22 cellular contexts compared by ENCODE assay signal in genomic region chr6:16729744-16730143, GRCh38. TPM values are rescaled to one million over a fixed set of nuclear protein-coding genes. Genes with fewer than 3 reads are reported as not detected.
DNase-seq lines count a peak whose midpoint lies in the region; ATAC-seq and TF ChIP-seq lines count a peak whose summit lies in the region.
"Had no signal": no experiment of that assay in that cellular context is flagged by ENCODE, and none has a peak within 500 bp of the region (broad histone marks: within the 10 kb centered on the region; RNA-seq: fewer than 3 reads in every experiment).

No MANE protein-coding gene starts in this region.

- H3K36me3 ChIP-seq in mammary epithelial cell (ENCODE audit: insufficient read depth, low read length), result no peaks in the 10 kb centered on the region
- H3K36me3 ChIP-seq in KMS-11 (ENCODE audit: insufficient read depth), result no peaks in the 10 kb centered on the region

- H3K4me3 Mint-ChIP-seq in MCF 10A (ENCODE audit: unreplicated experiment), result no peak overlapping the region
- H3K4me3 Mint-ChIP-seq in activated naive CD8-positive, alpha-beta T cell treated with anti-CD3 and anti-CD28 coated beads for 36 hours, result no peak overlapping the region
- H3K4me3 Mint-ChIP-seq in stimulated activated effector memory CD8-positive, alpha-beta T cell treated with anti-CD3 and anti-CD28 coated beads, Interleukin-12 subunit alpha, Interleukin-12 subunit beta, amount 100 ng/mL, for 72 hours, result peak overlapping the region; percentile 35
- H3K4me3 Mint-ChIP-seq: activated naive CD4-positive, alpha-beta T cell treated with anti-CD3 and anti-CD28 coated beads, Interleukin-2, amount 10 ng/mL, durations not matched to agents 7 days and 5 days had no signal

- no peaks in the 10 kb centered on the region for H3K27me3 Mint-ChIP-seq in MCF 10A (ENCODE audit: insufficient read depth, unreplicated experiment)
- H3K27me3 Mint-ChIP-seq in activated naive CD8-positive, alpha-beta T cell treated with anti-CD3 and anti-CD28 coated beads for 36 hours, result no peaks in the 10 kb centered on the region
- H3K27me3 Mint-ChIP-seq: activated naive CD4-positive, alpha-beta T cell treated with anti-CD3 and anti-CD28 coated beads, Interleukin-2, amount 10 ng/mL, durations not matched to agents 7 days and 5 days; progenitor cell of endocrine pancreas had no signal

- H3K27ac Mint-ChIP-seq in MCF 10A (ENCODE audit: low read depth, unreplicated experiment), result peak overlapping the region; percentile 71
- peak overlapping the region; percentile 45 for H3K27ac Mint-ChIP-seq in activated naive CD8-positive, alpha-beta T cell treated with anti-CD3 and anti-CD28 coated beads for 36 hours
- peak overlapping the region; percentile 18 for H3K27ac Mint-ChIP-seq in stimulated activated effector memory CD8-positive, alpha-beta T cell treated with anti-CD3 and anti-CD28 coated beads, Interleukin-12 subunit alpha, Interleukin-12 subunit beta, amount 100 ng/mL, for 72 hours
- H3K27ac Mint-ChIP-seq: progenitor cell of endocrine pancreas had no signal

- H3K9me3 Mint-ChIP-seq in MCF 10A (ENCODE audit: unreplicated experiment), result no peaks in the 10 kb centered on the region
- H3K9me3 Mint-ChIP-seq in activated naive CD8-positive, alpha-beta T cell treated with anti-CD3 and anti-CD28 coated beads for 36 hours, result no peaks in the 10 kb centered on the region
- no peaks in the 10 kb centered on the region for H3K9me3 Mint-ChIP-seq in stimulated activated effector memory CD8-positive, alpha-beta T cell treated with anti-CD3 and anti-CD28 coated beads, Interleukin-12 subunit alpha, Interleukin-12 subunit beta, amount 100 ng/mL, for 72 hours
- H3K9me3 Mint-ChIP-seq: activated naive CD4-positive, alpha-beta T cell treated with anti-CD3 and anti-CD28 coated beads, Interleukin-2, amount 10 ng/mL, durations not matched to agents 7 days and 5 days; immature natural killer cell had no signal

- H3K4me1 Mint-ChIP-seq in MCF 10A (ENCODE audit: insufficient read depth, unreplicated experiment), result peaks cover 23% of the 10 kb centered on the region
- H3K4me1 Mint-ChIP-seq in activated naive CD8-positive, alpha-beta T cell treated with anti-CD3 and anti-CD28 coated beads for 36 hours, result peaks cover 69% of the 10 kb centered on the region
- peaks cover 67% of the 10 kb centered on the region for H3K4me1 Mint-ChIP-seq in stimulated activated effector memory CD8-positive, alpha-beta T cell treated with anti-CD3 and anti-CD28 coated beads, Interleukin-12 subunit alpha, Interleukin-12 subunit beta, amount 100 ng/mL, for 72 hours

- H3K4me1 ChIP-seq in mammary epithelial cell (ENCODE audit: insufficient read depth, low read length) (peaks cover 22% of the 10 kb centered on the region), KMS-11 (ENCODE audit: low read depth, poor library complexity, severe bottlenecking) (peaks cover 52% of the 10 kb centered on the region)

- POLR2A ChIA-PET in MCF 10A (lab: Yijun Ruan, JAX), result interaction anchor here (0.8 to 9.5 kb wide), 7 partner anchors 9 to 47 kb away, joined by 3 to 127 read pairs (median 16); partner anchors contain the start of gene ATXN1

- dilution Hi-C loops in mammary epithelial cell (cut with HindIII; ENCODE audit: low sequenced_read_pairs), result no loop called here

- no peak overlapping the region for H3K4me2 ChIP-seq in mammary epithelial cell (ENCODE audit: insufficient read depth, low read depth, low read length)
- peak overlapping the region; percentile 13; the same call in 1 of the 2 replicates for H3K4me2 ChIP-seq in KMS-11

- in situ Hi-C loops in mammary epithelial cell (cut with MboI; ENCODE audit: low sequenced_read_pairs in 2 of 2), result loop anchor here in 1 of 2 donors (10.0 kb wide), 1 partner anchor 395 kb away; no protein-coding TSS in a partner anchor

- no peak for DNase-seq in MCF 10A (ENCODE audit: unreplicated experiment)
- no peak for DNase-seq in mammary epithelial cell
- no peak for DNase-seq in activated naive CD8-positive, alpha-beta T cell treated with anti-CD3 and anti-CD28 coated beads for 36 hours
- no peak for DNase-seq in stimulated activated effector memory CD8-positive, alpha-beta T cell treated with anti-CD3 and anti-CD28 coated beads, Interleukin-12 subunit alpha, Interleukin-12 subunit beta, amount 100 ng/mL, for 72 hours (ENCODE audit: low spot score in 2 of 2)
- DNase-seq in putamen (ENCODE audit: low spot score), result no peak
- DNase-seq in coronary artery (ENCODE audit: low spot score), result no peak
- DNase-seq in Ammon's horn (ENCODE audit: low spot score), result no peak
- DNase-seq: activated naive CD4-positive, alpha-beta T cell treated with anti-CD3 and anti-CD28 coated beads, Interleukin-2, amount 10 ng/mL, durations not matched to agents 7 days and 5 days; anterior cingulate cortex; central memory CD4-positive, alpha-beta T cell; DMS79; erythroblast; foreskin keratinocyte; H7; left lung; NCI-H2171 treated with DMSO at 0.1 percent for 48 hours; NCI-H524 treated with DMSO at 0.1 percent for 48 hours; stimulated activated CD4-positive, alpha-beta T cell treated with anti-CD3 and anti-CD28 coated beads, Interleukin-1b, Interleukin-23, amount 100 ng/mL, for 48 hours had no signal

- H4K20me1 ChIP-seq in mammary epithelial cell (ENCODE audit: insufficient read depth, low read length) (no peaks in the 10 kb centered on the region), KMS-11 (ENCODE audit: insufficient read depth) (no peaks in the 10 kb centered on the region)

- H3K27ac ChIP-seq in mammary epithelial cell (ENCODE audit: insufficient read depth, low read depth, low read length) (no peak overlapping the region), KMS-11 (no peak overlapping the region), coronary artery (no peak overlapping the region)
- H3K27ac ChIP-seq: foreskin keratinocyte, RWPE1 had no signal

- H3K9me3 ChIP-seq in mammary epithelial cell (replicated peaks; ENCODE audit: insufficient read depth, low read length), result no peaks in the 10 kb centered on the region
- H3K9me3 ChIP-seq: left lung had no signal

- peaks cover 3% of the 10 kb centered on the region for H3K79me2 ChIP-seq in mammary epithelial cell (ENCODE audit: insufficient read depth, low read length)
- peaks cover 16% of the 10 kb centered on the region; the same call in 1 of the 2 replicates for H3K79me2 ChIP-seq in KMS-11 (ENCODE audit: insufficient read depth, low read depth)

- no peak overlapping the region for H3K9ac ChIP-seq in mammary epithelial cell (ENCODE audit: insufficient read depth, low read length)
- no peak overlapping the region for H3K9ac ChIP-seq in KMS-11

- peaks cover 13% of the 10 kb centered on the region for H3K36me3 Mint-ChIP-seq in MCF 10A (ENCODE audit: insufficient read depth, unreplicated experiment)
- H3K36me3 Mint-ChIP-seq in activated naive CD8-positive, alpha-beta T cell treated with anti-CD3 and anti-CD28 coated beads for 36 hours, result peaks cover 50% of the 10 kb centered on the region
- peaks cover 44% of the 10 kb centered on the region for H3K36me3 Mint-ChIP-seq in stimulated activated effector memory CD8-positive, alpha-beta T cell treated with anti-CD3 and anti-CD28 coated beads, Interleukin-12 subunit alpha, Interleukin-12 subunit beta, amount 100 ng/mL, for 72 hours

- 97% methylated on average over 8 of the region's 8 CpGs for WGBS in mammary epithelial cell (ENCODE audit: low coverage, missing lambda C conversion rate)

- CTCF ChIA-PET in MCF 10A (lab: Yijun Ruan, JAX) (no interaction called here), mammary epithelial cell (lab: Charles Lee; ENCODE audit: low non-redundant PET) (no interaction called here)

- TF ChIP-seq CTCF in MCF 10A (IDR thresholded peaks at IDR 0.05; ENCODE audit: unreplicated experiment) (no peak), mammary epithelial cell (conservative IDR thresholded peaks at IDR 0.05 in 1 of 2, IDR thresholded peaks at IDR 0.05 in 1 of 2; ENCODE audit: extremely low read depth in 1 of 2, insufficient read depth in 1 of 2, low read depth in 1 of 2, low read length in 2 of 2) (no peak), KMS-11 (conservative IDR thresholded peaks at IDR 0.05; ENCODE audit: low read depth, low read length) (no peak), coronary artery (IDR thresholded peaks at IDR 0.05) (no peak)

- ATAC-seq in stimulated activated effector memory CD8-positive, alpha-beta T cell treated with anti-CD3 and anti-CD28 coated beads, Interleukin-12 subunit alpha, Interleukin-12 subunit beta, amount 100 ng/mL, for 72 hours, result no peak
- ATAC-seq: foreskin keratinocyte, left lung had no signal

- no peaks in the 10 kb centered on the region for H3K27me3 ChIP-seq in mammary epithelial cell (ENCODE audit: insufficient read depth, low read length)
- H3K27me3 ChIP-seq in KMS-11 (ENCODE audit: insufficient read depth, low read depth), result no peaks in the 10 kb centered on the region
- H3K27me3 ChIP-seq: foreskin keratinocyte, left lung had no signal

- BruUV-seq in MCF 10A (replicated peaks; lab: Mats Ljungman, UMichigan) (no TSS peak), mammary epithelial cell (replicated peaks; lab: Mats Ljungman, UMichigan) (no TSS peak)

- intact Hi-C loops in MCF 10A (cut with micrococcal nuclease) (loop anchor here (5.0 kb wide), 1 partner anchor 33 kb away; the partner anchor contains the start of gene ATXN1), mammary epithelial cell (cut with micrococcal nuclease) (no loop called here)

- H2AFZ ChIP-seq in mammary epithelial cell (ENCODE audit: low read depth, low read length) (no peak overlapping the region), KMS-11 (ENCODE audit: low read depth) (no peak overlapping the region)

- H3K4me3 ChIP-seq in mammary epithelial cell (replicated peaks in 1 of 3; ENCODE audit: insufficient read depth in 1 of 3, low read depth in 2 of 3, low read length in 3 of 3), result no peak overlapping the region
- H3K4me3 ChIP-seq in KMS-11 (IDR thresholded peaks at IDR 0.05; ENCODE audit: insufficient read depth, low read depth, low read length), result no peak overlapping the region
- H3K4me3 ChIP-seq in coronary artery, result no peak overlapping the region
- H3K4me3 ChIP-seq: left lung had no signal

RNA-seq across cellular contexts. Expression of gene ATXN1, which starts 31.5 kb away (rescaled TPM):
- 16.5 and 34.5 TPM in 2 replicates for total RNA-seq in MCF 10A (2022)
- total RNA-seq in mammary epithelial cell, result 10 to 100 TPM; 18.5 to 34.3 TPM
- 7.1 TPM for polyA plus RNA-seq in mammary epithelial cell
- polyA minus RNA-seq in mammary epithelial cell, result 11.3 TPM
- total RNA-seq in activated naive CD8-positive, alpha-beta T cell treated with anti-CD3 and anti-CD28 coated beads for 36 hours, result 10 to 100 TPM; 27.8 to 32.8 TPM

Comparison
In these comparisons a context has a peak if more than half of its experiments do, and no peak if none do; other contexts are left out.
1. H3K27ac Mint-ChIP-seq: peak in every context shown above with its lines; median percentile 71 in MCF 10A; 45 in activated naive CD8-positive, alpha-beta T cell treated with anti-CD3 and anti-CD28 coated beads for 36 hours; 18 in stimulated activated effector memory CD8-positive, alpha-beta T cell treated with anti-CD3 and anti-CD28 coated beads, Interleukin-12 subunit alpha, Interleukin-12 subunit beta, amount 100 ng/mL, for 72 hours.